ENCODE assay signal across 20 cellular contexts in the genomic region with DNA sequence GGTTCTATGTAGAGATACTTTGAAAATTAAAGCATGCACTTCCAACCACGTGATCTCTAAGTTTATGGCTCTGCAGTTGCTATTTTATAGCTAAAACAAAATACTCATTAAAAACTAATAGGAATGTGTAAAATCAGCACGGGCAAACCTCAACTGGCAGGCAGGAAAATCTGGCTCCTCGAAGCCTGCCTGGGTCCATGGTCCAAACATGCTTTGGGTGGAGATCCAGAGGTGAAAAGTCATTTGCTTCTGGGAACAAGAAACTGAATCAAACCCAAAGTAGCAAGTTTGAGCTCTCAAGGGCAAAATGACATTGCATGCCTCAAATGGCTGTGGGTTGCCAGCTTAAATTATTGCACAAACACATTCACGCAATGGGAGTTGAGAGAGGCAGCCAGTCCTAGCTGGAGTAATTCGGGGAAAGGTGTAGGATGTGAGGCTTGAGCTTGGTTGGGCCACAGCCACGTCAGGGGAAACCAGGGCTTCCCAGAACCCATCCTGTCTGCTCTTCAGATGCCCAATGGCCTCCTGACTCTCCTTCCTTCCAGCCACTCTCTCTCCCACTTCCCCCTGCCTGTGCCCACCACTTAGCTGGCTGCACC.
DNase-seq lines count a peak whose midpoint lies in the region; ATAC-seq and TF ChIP-seq lines count a peak whose summit lies in the region.
"Had no signal": no experiment of that assay in that cellular context is flagged by ENCODE, and none has a peak within 500 bp of the region (broad histone marks: within the 10 kb centered on the region; RNA-seq: fewer than 3 reads in every experiment).

No MANE protein-coding gene starts in this region.

- TF ChIP-seq CTCF in heart left ventricle (IDR thresholded peaks at IDR 0.05) (no peak), right atrium auricular region (IDR thresholded peaks at IDR 0.05) (no peak), OCI-LY3 (IDR thresholded peaks at IDR 0.05; ENCODE audit: low read depth, low read length) (no peak), suprapubic skin (IDR thresholded peaks at IDR 0.05) (no peak), glutamatergic neuron (IDR thresholded peaks at IDR 0.05; ENCODE audit: partially characterized antibody, unreplicated experiment) (no peak), nephron progenitor cell (IDR thresholded peaks at IDR 0.05) (no peak)

- no peaks in the 10 kb centered on the region for H4K20me1 ChIP-seq in OCI-LY3 (ENCODE audit: insufficient read depth, low read length)

- no peak overlapping the region for H2AFZ ChIP-seq in OCI-LY3 (ENCODE audit: low read depth, low read length)

- no peaks in the 10 kb centered on the region for H3K36me3 Mint-ChIP-seq in glutamatergic neuron (ENCODE audit: unreplicated experiment)
- no peaks in the 10 kb centered on the region for H3K36me3 Mint-ChIP-seq in nephron progenitor cell (ENCODE audit: low read depth)

- H3K4me3 Mint-ChIP-seq in glutamatergic neuron (ENCODE audit: unreplicated experiment), result no peak overlapping the region
- H3K4me3 Mint-ChIP-seq in nephron progenitor cell, result no peak overlapping the region
- H3K4me3 Mint-ChIP-seq: B cell; T-helper 1 cell treated with Interleukin-12 subunit alpha and Interleukin-12 subunit beta and Interleukin-4 antibody, amounts not matched to agents 30 μg/mL and 1 μg/mL, for 36 hours had no signal

- ATAC-seq in heart left ventricle (peak in 3 of 4 donors; percentile 59 to 78 (median 66)), left ventricle myocardium superior (peak; percentile 51), HG03196 (IDR thresholded peaks at IDR 0.05; ENCODE audit: unreplicated experiment) (no peak)

- no peaks in the 10 kb centered on the region for H3K9me3 ChIP-seq in heart left ventricle
- no peaks in the 10 kb centered on the region for H3K9me3 ChIP-seq in right atrium auricular region
- H3K9me3 ChIP-seq in OCI-LY3 (ENCODE audit: insufficient read depth, low read length), result no peaks in the 10 kb centered on the region
- no peaks in the 10 kb centered on the region for H3K9me3 ChIP-seq in suprapubic skin
- H3K9me3 ChIP-seq: heart right ventricle had no signal

- peaks cover 4% of the 10 kb centered on the region for H3K9me3 Mint-ChIP-seq in glutamatergic neuron (ENCODE audit: unreplicated experiment)
- no peaks in the 10 kb centered on the region for H3K9me3 Mint-ChIP-seq in nephron progenitor cell
- H3K9me3 Mint-ChIP-seq: T-helper 1 cell treated with Interleukin-12 subunit alpha and Interleukin-12 subunit beta and Interleukin-4 antibody, amounts not matched to agents 30 μg/mL and 1 μg/mL, for 36 hours had no signal

- H3K4me2 ChIP-seq in OCI-LY3 (ENCODE audit: low read length), result peak overlapping the region; percentile 21; the same call in 1 of the 2 replicates

- H3K27me3 Mint-ChIP-seq in glutamatergic neuron (ENCODE audit: unreplicated experiment) (peaks cover 2% of the 10 kb centered on the region), nephron progenitor cell (ENCODE audit: low read depth, poor library complexity) (peaks cover 7% of the 10 kb centered on the region)
- H3K27me3 Mint-ChIP-seq: B cell had no signal

- DNase-seq in heart left ventricle (no peak), right atrium auricular region (ENCODE audit: low spot score) (no peak), left ventricle myocardium superior (no peak), suprapubic skin (ENCODE audit: low spot score in 2 of 2) (no peak), glutamatergic neuron (no peak), nephron progenitor cell (no peak)
- DNase-seq: activated CD4-positive, alpha-beta T cell treated with anti-CD3 and anti-CD28 coated beads for 1 hour; DMS 273 treated with DMSO at 0.1 percent for 48 hours; heart right ventricle; islet precursor cell; midbrain; NCI-H146; NCI-H226; SHP77 had no signal

- H3K27me3 ChIP-seq in heart left ventricle (no peaks in the 10 kb centered on the region), right atrium auricular region (no peaks in the 10 kb centered on the region), OCI-LY3 (ENCODE audit: low read depth, low read length) (peaks cover 20% of the 10 kb centered on the region), suprapubic skin (no peaks in the 10 kb centered on the region)
- H3K27me3 ChIP-seq: heart right ventricle had no signal

- H3K4me1 Mint-ChIP-seq in glutamatergic neuron (ENCODE audit: low read depth, unreplicated experiment) (no peaks in the 10 kb centered on the region), nephron progenitor cell (no peaks in the 10 kb centered on the region)

- TF ChIP-seq EP300 in suprapubic skin (IDR thresholded peaks at IDR 0.05), result no peak

- H3K4me3 ChIP-seq in heart left ventricle (no peak overlapping the region), right atrium auricular region (no peak overlapping the region), OCI-LY3 (ENCODE audit: low read length) (no peak overlapping the region), suprapubic skin (no peak overlapping the region)
- H3K4me3 ChIP-seq: heart right ventricle, skin epidermis had no signal

- intact Hi-C loops in heart left ventricle (cut with DNase I) (no loop called here), left ventricle myocardium superior (cut with micrococcal nuclease) (no loop called here)

- TF ChIP-seq POLR2A in heart left ventricle (IDR thresholded peaks at IDR 0.05), result no peak
- TF ChIP-seq POLR2A in suprapubic skin (IDR thresholded peaks at IDR 0.05), result no peak

- no peak overlapping the region for H3K27ac Mint-ChIP-seq in glutamatergic neuron (ENCODE audit: unreplicated experiment)
- no peak overlapping the region for H3K27ac Mint-ChIP-seq in nephron progenitor cell
- H3K27ac Mint-ChIP-seq: T-helper 1 cell treated with Interleukin-12 subunit alpha and Interleukin-12 subunit beta and Interleukin-4 antibody, amounts not matched to agents 30 μg/mL and 1 μg/mL, for 36 hours had no signal

- no peak overlapping the region for H3K9ac ChIP-seq in OCI-LY3 (ENCODE audit: low read length)

- no peaks in the 10 kb centered on the region for H3K79me2 ChIP-seq in OCI-LY3 (ENCODE audit: low read length)

- H3K27ac ChIP-seq in heart left ventricle (peak overlapping the region in 2 of 12 donors; percentile 24 to 37), right atrium auricular region (no peak overlapping the region), OCI-LY3 (ENCODE audit: low read length) (no peak overlapping the region), suprapubic skin (peak overlapping the region; percentile 7)
- H3K27ac ChIP-seq: epithelial cell of prostate, heart right ventricle had no signal

- WGBS in heart left ventricle, 4 donors, result 76 to 81% (median 80%) methylated on average over 6 of the region's 6 CpGs
- WGBS in suprapubic skin, result 35% methylated on average over 6 of the region's 6 CpGs

- H3K4me1 ChIP-seq in heart left ventricle (peaks cover 0 to 13% (median 0%) of the 10 kb centered on the region in 12 donors), right atrium auricular region (no peaks in the 10 kb centered on the region), OCI-LY3 (ENCODE audit: low read length) (peaks cover 13% of the 10 kb centered on the region), suprapubic skin (no peaks in the 10 kb centered on the region)

- H3K36me3 ChIP-seq in heart left ventricle (no peaks in the 10 kb centered on the region), right atrium auricular region (no peaks in the 10 kb centered on the region), OCI-LY3 (replicated peaks; ENCODE audit: low read depth, low read length) (no peaks in the 10 kb centered on the region), suprapubic skin (no peaks in the 10 kb centered on the region)
- H3K36me3 ChIP-seq: heart right ventricle had no signal
